In the genomic region with DNA sequence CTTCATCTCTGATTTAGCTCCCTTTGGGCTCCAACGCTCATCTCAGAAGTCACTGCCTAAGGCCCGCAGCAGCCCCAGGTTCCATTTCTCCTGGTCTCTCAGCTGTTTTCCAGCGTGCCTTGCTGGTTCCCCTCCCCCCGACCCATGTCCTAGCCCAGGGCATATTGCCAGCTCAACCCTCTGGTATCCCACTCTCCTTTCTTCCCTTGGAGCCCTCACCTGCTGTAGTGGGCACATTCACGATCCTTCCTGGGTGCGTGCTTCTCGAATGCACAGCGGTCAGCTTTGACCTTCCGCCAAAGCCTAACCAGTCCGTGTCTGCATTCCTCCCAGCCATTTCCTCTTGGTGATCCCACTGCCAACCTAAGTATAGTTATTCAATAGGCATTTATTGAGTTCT, we compare ENCODE assay signal across 23 cellular contexts. TPM values are rescaled to one million over a fixed set of nuclear protein-coding genes. Genes with fewer than 3 reads are reported as not detected.
"Had no signal": no experiment of that assay in that cellular context is flagged by ENCODE, and none has a peak within 500 bp of the region (broad histone marks: within the 10 kb centered on the region; RNA-seq: fewer than 3 reads in every experiment).

No MANE protein-coding gene starts in this region.

- H3K9me3 Mint-ChIP-seq: activated naive CD4-positive, alpha-beta T cell treated with anti-CD3 and anti-CD28 coated beads, Interleukin-2, amount 50 U/mL, for 24 hours; activated T-helper 1 cell treated with anti-CD3 and anti-CD28 coated beads, Interleukin-12 subunit alpha, Interleukin-12 subunit beta, Interleukin-2, Interleukin-4 antibody, amounts not matched to agents 30 ng/mL and 10 ng/mL and 1 ng/mL, durations not matched to agents 14 hours and 24 hours and 36 hours had no signal

- DNase-seq: activated CD4-positive, alpha-beta T cell treated with anti-CD3 and anti-CD28 coated beads for 36 hours; activated CD4-positive, alpha-beta T cell treated with anti-CD3 and anti-CD28 coated beads, Interleukin-2, amount 50 U/mL, for 1 hour; activated CD8-positive, alpha-beta memory T cell treated with anti-CD3 and anti-CD28 coated beads, Interleukin-2, amount 50 U/mL, for 48 hours; activated CD8-positive, alpha-beta T cell treated with anti-CD3 and anti-CD28 coated beads, Interleukin-2, amount 10 ng/mL, durations not matched to agents 7 days and 5 days; activated effector memory CD4-positive, alpha-beta T cell treated with Interleukin-2 at 50 U/mL for 16 hours; activated naive CD4-positive, alpha-beta T cell; activated T-cell treated with anti-CD3 and anti-CD28 coated beads, Interleukin-2, amount 50 U/mL, for 1 hour; MM.1S; NCI-H1105; NCI-H1436; NCI-H1694 treated with DMSO at 0.1 percent for 48 hours; NCI-H2029 treated with DMSO at 0.1 percent for 48 hours; NCI-H524; Peyer's patch; Right ventricle myocardium superior; SJCRH30; SK-N-SH; T-helper 1 cell had no signal

- H3K4me1 Mint-ChIP-seq: activated CD4-positive, alpha-beta T cell treated with anti-CD3 and anti-CD28 coated beads for 36 hours; activated naive CD4-positive, alpha-beta T cell treated with anti-CD3 and anti-CD28 coated beads, Interleukin-2, amount 50 U/mL, for 24 hours had no signal

- ATAC-seq: activated CD4-positive, alpha-beta T cell treated with anti-CD3 and anti-CD28 coated beads for 36 hours; activated CD8-positive, alpha-beta T cell treated with anti-CD3 and anti-CD28 coated beads, Interleukin-2, amount 10 ng/mL, durations not matched to agents 7 days and 5 days had no signal

- H3K4me2 ChIP-seq: SK-N-SH had no signal

- H3K36me3 Mint-ChIP-seq: activated naive CD4-positive, alpha-beta T cell treated with anti-CD3 and anti-CD28 coated beads, Interleukin-2, amount 50 U/mL, for 24 hours; brain had no signal

- H3K27ac Mint-ChIP-seq: activated CD4-positive, alpha-beta T cell treated with anti-CD3 and anti-CD28 coated beads for 36 hours; activated CD8-positive, alpha-beta T cell treated with anti-CD3 and anti-CD28 coated beads, Interleukin-2, amount 10 ng/mL, durations not matched to agents 7 days and 5 days; activated naive CD4-positive, alpha-beta T cell treated with anti-CD3 and anti-CD28 coated beads, Interleukin-2, amount 50 U/mL, for 24 hours; activated T-helper 1 cell treated with anti-CD3 and anti-CD28 coated beads, Interleukin-12 subunit alpha, Interleukin-12 subunit beta, Interleukin-2, Interleukin-4 antibody, amounts not matched to agents 30 ng/mL and 10 ng/mL and 1 ng/mL, durations not matched to agents 14 hours and 24 hours and 36 hours had no signal

- H3K4me1 ChIP-seq: Peyer's patch, SJCRH30 had no signal

- H3K9me3 ChIP-seq: Peyer's patch, SJCRH30, SK-N-SH had no signal

- H3K27me3 ChIP-seq: Peyer's patch, SJCRH30 had no signal

- H3K4me3 Mint-ChIP-seq: activated CD4-positive, alpha-beta T cell treated with anti-CD3 and anti-CD28 coated beads for 36 hours; activated CD8-positive, alpha-beta T cell treated with anti-CD3 and anti-CD28 coated beads, Interleukin-2, amount 10 ng/mL, durations not matched to agents 7 days and 5 days; activated naive CD4-positive, alpha-beta T cell treated with anti-CD3 and anti-CD28 coated beads, Interleukin-2, amount 50 U/mL, for 24 hours; activated T-helper 1 cell treated with anti-CD3 and anti-CD28 coated beads, Interleukin-12 subunit alpha, Interleukin-12 subunit beta, Interleukin-2, Interleukin-4 antibody, amounts not matched to agents 30 ng/mL and 10 ng/mL and 1 ng/mL, durations not matched to agents 14 hours and 24 hours and 36 hours; brain had no signal

- H3K9me2 ChIP-seq: SK-N-SH had no signal

- H3K27ac ChIP-seq: Peyer's patch, RWPE1, SJCRH30 had no signal

- H3K36me3 ChIP-seq: Peyer's patch, SJCRH30 had no signal

- H3K4me3 ChIP-seq: Peyer's patch, SJCRH30 had no signal

RNA-seq across cellular contexts. Expression of a gene that starts 36.1 kb away (rescaled TPM):
- total RNA-seq: activated CD4-positive, alpha-beta T cell treated with anti-CD3 and anti-CD28 coated beads for 36 hours; activated CD8-positive, alpha-beta T cell treated with anti-CD3 and anti-CD28 coated beads, Interleukin-2, amount 10 ng/mL, durations not matched to agents 7 days and 5 days; activated T-helper 1 cell treated with anti-CD3 and anti-CD28 coated beads, Interleukin-12 subunit alpha, Interleukin-12 subunit beta, Interleukin-2, Interleukin-4 antibody, amounts not matched to agents 30 ng/mL and 10 ng/mL and 1 ng/mL, durations not matched to agents 14 hours and 24 hours and 36 hours; Peyer's patch; Right ventricle myocardium superior; SJCRH30; T-helper 2 cell treated with Interferon-gamma antibody and Interleukin-4, amounts not matched to agents 100 ng/mL and 5 ng/mL, for 36 hours had no signal
